8 cellular contexts compared by ENCODE assay signal in genomic region chr19:27802293-27802692, GRCh38.
DNase-seq lines count a peak whose midpoint lies in the region; ATAC-seq and TF ChIP-seq lines count a peak whose summit lies in the region.
"Not testable (repeated sequence)": the region's sequence is repeated elsewhere in the genome, so short reads cannot be mapped to it uniquely, and the experiment has no call there.

No MANE protein-coding gene starts in this region.

- not testable (repeated sequence) for H3K4me3 ChIP-seq in AG09309 (ENCODE audit: control insufficient read depth, low read depth, low read length); MM.1S (ENCODE audit: low read length); WERI-Rb-1 (ENCODE audit: low read depth, low read length); fibroblast of villous mesenchyme (ENCODE audit: low read depth, low read length); kidney epithelial cell (ENCODE audit: low read depth, low read length); psoas muscle

- TF ChIP-seq CTCF in AG09309 (IDR thresholded peaks at IDR 0.05; ENCODE audit: control insufficient read depth, insufficient read depth, low read depth, low read length, missing control alignments): peak; percentile 14
- TF ChIP-seq CTCF in GM12873 (IDR thresholded peaks at IDR 0.05; ENCODE audit: insufficient read depth, low read depth, low read length, missing control alignments): peak; percentile 17
- TF ChIP-seq CTCF in MM.1S (IDR thresholded peaks at IDR 0.05; ENCODE audit: low read length): peak; percentile 16; the same call in 1 of the 2 replicates
- TF ChIP-seq CTCF in WERI-Rb-1 (IDR thresholded peaks at IDR 0.05; ENCODE audit: low read depth, low read length): peak; percentile 59
- peak; percentile 56 for TF ChIP-seq CTCF in fibroblast of villous mesenchyme (IDR thresholded peaks at IDR 0.05; ENCODE audit: insufficient read depth, low read depth, low read length)
- TF ChIP-seq CTCF in kidney epithelial cell (IDR thresholded peaks at IDR 0.05; ENCODE audit: insufficient read depth, low read length, poor library complexity, severe bottlenecking): peak; percentile 22
- peak; percentile 36 for TF ChIP-seq CTCF in psoas muscle (IDR thresholded peaks at IDR 0.05)

- not testable (repeated sequence) for H3K4me1 ChIP-seq in MM.1S (ENCODE audit: low read length); psoas muscle

- not testable (repeated sequence) for H3K36me3 ChIP-seq in MM.1S (replicated peaks; ENCODE audit: insufficient read depth, low read length); WERI-Rb-1; kidney epithelial cell (ENCODE audit: control insufficient read depth, insufficient read depth, low read length)
- H3K36me3 ChIP-seq in psoas muscle (ENCODE audit: insufficient read depth in 1 of 2, low read depth in 1 of 2): peaks cover 0 to 14% of the 10 kb centered on the region in 2 donors

- H3K4me2 ChIP-seq in MM.1S (ENCODE audit: low read depth, low read length): not testable (repeated sequence)

- not testable (repeated sequence) for H3K79me2 ChIP-seq in MM.1S (ENCODE audit: low read length)

- not testable (repeated sequence) for H2AFZ ChIP-seq in MM.1S (ENCODE audit: low read length)

- not testable (repeated sequence) for H3K9me3 ChIP-seq in MM.1S (replicated peaks; ENCODE audit: insufficient read depth, low read length); WERI-Rb-1 (ENCODE audit: severe bottlenecking); psoas muscle

- not testable (repeated sequence) for H4K20me1 ChIP-seq in MM.1S (ENCODE audit: insufficient read depth, low read length)

- not testable (repeated sequence) for ATAC-seq in psoas muscle

- not testable (repeated sequence) for H3K27me3 ChIP-seq in MM.1S (replicated peaks; ENCODE audit: insufficient read depth, low read length); WERI-Rb-1 (ENCODE audit: insufficient read depth, low read depth, severe bottlenecking); kidney epithelial cell (ENCODE audit: control insufficient read depth, insufficient read depth, low read length); psoas muscle (ENCODE audit: insufficient read depth in 3 of 3, low read length in 2 of 3)

- not testable (repeated sequence) for H3K9ac ChIP-seq in MM.1S (ENCODE audit: low read length)

- H3F3A ChIP-seq in MM.1S (ENCODE audit: insufficient read depth, low read length): not testable (repeated sequence)

- DNase-seq in AG09309 (ENCODE audit: low read depth); MM.1S; kidney epithelial cell (ENCODE audit: low read depth): not testable (repeated sequence)
- DNase-seq in WERI-Rb-1: peak; percentile 65
- DNase-seq in cerebellar cortex (ENCODE audit: low spot score): peak; percentile 53
- peak; percentile 15 for DNase-seq in fibroblast of villous mesenchyme (ENCODE audit: low read depth)
- peak in 1 of 2 donors; percentile 61 for DNase-seq in psoas muscle

- H3K27ac ChIP-seq in MM.1S (ENCODE audit: low read length); WERI-Rb-1; psoas muscle: not testable (repeated sequence)

- 51 to 67% (median 53%) methylated on average over 15 of the region's 15 CpGs for WGBS in psoas muscle, 3 donors

- intact Hi-C loops in psoas muscle (cut with DNase I): not testable (repeated sequence)

- H3K9me2 ChIP-seq in MM.1S (replicated peaks; ENCODE audit: insufficient read depth, low read length): not testable (repeated sequence)
